14 cellular contexts compared by ENCODE assay signal in the genomic region with DNA sequence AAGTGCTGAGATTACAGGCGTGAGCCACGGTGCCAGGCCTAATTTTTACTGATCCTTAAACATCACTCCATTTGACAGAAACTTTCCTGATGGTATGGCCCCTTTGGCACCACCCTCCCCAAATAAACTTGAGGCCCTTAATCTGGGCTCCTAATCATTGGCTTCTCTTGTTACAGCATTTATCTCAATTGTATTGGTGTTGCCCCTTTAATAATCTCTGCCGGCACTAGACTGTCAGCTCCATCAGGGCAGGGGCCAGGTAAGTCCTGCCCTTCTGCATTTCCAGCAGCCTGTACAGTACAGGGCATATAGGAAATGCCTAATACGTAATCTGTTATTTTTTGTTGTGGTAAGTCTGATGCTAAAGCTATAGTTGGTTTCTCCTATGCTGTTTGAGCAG. TPM values are rescaled to one million over a fixed set of nuclear protein-coding genes. Genes with fewer than 3 reads are reported as not detected.
A peak's percentile ranks its signal among the peaks of the same experiment; 100 is the strongest.
DNase-seq lines count a peak whose midpoint lies in the region; ATAC-seq and TF ChIP-seq lines count a peak whose summit lies in the region.
"Had no signal": no experiment of that assay in that cellular context is flagged by ENCODE, and none has a peak within 500 bp of the region (broad histone marks: within the 10 kb centered on the region; RNA-seq: fewer than 3 reads in every experiment).

No MANE protein-coding gene starts in this region.

- no peaks in the 10 kb centered on the region for H3K9me3 Mint-ChIP-seq in CD8-positive, alpha-beta T cell
- H3K9me3 Mint-ChIP-seq: H9 had no signal

- 94 to 96% methylated on average over 4 of the region's 4 CpGs for WGBS in sigmoid colon, 2 donors

- intact Hi-C loops in CD8-positive, alpha-beta T cell (cut with DNase I, micrococcal nuclease) = loop anchor here (5.0 to 10.0 kb wide), 10 partner anchors 279 to 1722 kb away; a partner anchor contains a TSS
- intact Hi-C loops in sigmoid colon (cut with DNase I) = loop anchor here (5.0 kb wide), 1 partner anchor 159 kb away; a partner anchor contains a TSS

- no peak for DNase-seq in CD8-positive, alpha-beta T cell
- DNase-seq in islet precursor cell = peak; percentile 22
- DNase-seq in sigmoid colon = peak; percentile 32
- DNase-seq in substantia nigra (lab: John Stamatoyannopoulos, UW) = no peak
- DNase-seq in HAP-1 (ENCODE audit: low spot score in 2 of 2) = no peak
- no peak for DNase-seq in stimulated activated naive CD4-positive, alpha-beta T cell (lab: John Stamatoyannopoulos, UW)
- DNase-seq: Calu3, DMS 273 treated with DMSO at 0.1 percent for 48 hours, GM23248, H9, KBM-7 had no signal

- H3K4me3 Mint-ChIP-seq in CD8-positive, alpha-beta T cell = peak overlapping the region; percentile 8

- ATAC-seq in CD8-positive, alpha-beta T cell = no peak

- H3K4me1 Mint-ChIP-seq in CD8-positive, alpha-beta T cell (ENCODE audit: low read depth) = peaks cover 8% of the 10 kb centered on the region

- no peak overlapping the region for H3K27ac Mint-ChIP-seq in CD8-positive, alpha-beta T cell

- CTCF ChIA-PET in CD8-positive, alpha-beta T cell (lab: Charles Lee) = interaction anchor here (1.3 kb wide), 1 partner anchor 309 kb away, joined by 4 read pairs; no protein-coding TSS in a partner anchor
- CTCF ChIA-PET in HEK293 (lab: Yijun Ruan, JAX) = interaction anchor here (0.6 to 0.7 kb wide), 2 partner anchors 15 to 390 kb away, joined by 3 read pairs; no protein-coding TSS in a partner anchor

- peaks cover 5% of the 10 kb centered on the region for H3K27me3 Mint-ChIP-seq in CD8-positive, alpha-beta T cell (ENCODE audit: low read depth)

- no peak overlapping the region for H3K27ac ChIP-seq in CD8-positive, alpha-beta T cell (ENCODE audit: low read depth, low read length)
- H3K27ac ChIP-seq in HEK293 (ENCODE audit: extremely low read depth, low read depth, low read length) (no peak overlapping the region), sigmoid colon (no peak overlapping the region), substantia nigra (ENCODE audit: low read depth, low read length, poor library complexity, severe bottlenecking) (no peak overlapping the region)
- H3K27ac ChIP-seq: GM23248, HL-60 had no signal

- H3K4me3 ChIP-seq in CD8-positive, alpha-beta T cell (ENCODE audit: low read depth, low read length) = no peak overlapping the region
- H3K4me3 ChIP-seq in HEK293 (ENCODE audit: low read depth, low read length) (no peak overlapping the region), sigmoid colon (no peak overlapping the region), HAP-1 (no peak overlapping the region)
- H3K4me3 ChIP-seq: GM23248 had no signal

- POLR2A ChIA-PET in CD8-positive, alpha-beta T cell (lab: Charles Lee) = interaction anchor here (1.0 kb wide), 1 partner anchor 164 kb away, joined by 4 read pairs; no protein-coding TSS in a partner anchor
- POLR2A ChIA-PET in HEK293 (lab: Yijun Ruan, JAX) = no interaction called here

- no peaks in the 10 kb centered on the region for H3K27me3 ChIP-seq in CD8-positive, alpha-beta T cell (ENCODE audit: insufficient read depth, low read length)
- H3K27me3 ChIP-seq in sigmoid colon (no peaks in the 10 kb centered on the region), HAP-1 (ENCODE audit: low read depth) (no peaks in the 10 kb centered on the region)

- H3K9me3 ChIP-seq in CD8-positive, alpha-beta T cell (ENCODE audit: low read length) = no peaks in the 10 kb centered on the region
- H3K9me3 ChIP-seq in HEK293 (ENCODE audit: control insufficient read depth, insufficient read depth, low read depth, low read length) = no peaks in the 10 kb centered on the region
- H3K9me3 ChIP-seq in sigmoid colon = no peaks in the 10 kb centered on the region
- H3K9me3 ChIP-seq in HAP-1 = no peaks in the 10 kb centered on the region

- in situ Hi-C loops in HAP-1 (cut with MboI; ENCODE audit: low sequenced_read_pairs) = loop anchor here (25.0 kb wide), 1 partner anchor 164 kb away; a partner anchor contains a TSS

- no peak for TF ChIP-seq EP300 in sigmoid colon (IDR thresholded peaks at IDR 0.05)

- H3K4me1 ChIP-seq in CD8-positive, alpha-beta T cell (ENCODE audit: insufficient read depth, low read length) = peaks cover 10% of the 10 kb centered on the region
- H3K4me1 ChIP-seq in HEK293 (ENCODE audit: control insufficient read depth, insufficient read depth, low read length) = no peaks in the 10 kb centered on the region
- H3K4me1 ChIP-seq in sigmoid colon = peaks cover 0 to 38% (median 20%) of the 10 kb centered on the region in 4 donors
- peaks cover 21% of the 10 kb centered on the region for H3K4me1 ChIP-seq in HAP-1

- no peaks in the 10 kb centered on the region for H3K36me3 ChIP-seq in CD8-positive, alpha-beta T cell (ENCODE audit: insufficient read depth, low read length)
- peaks cover 2 to 6% of the 10 kb centered on the region in 2 experiments; a peak in 2 of 3 replicates for H3K36me3 ChIP-seq in HEK293 (ENCODE audit: control insufficient read depth in 2 of 2, insufficient read depth in 1 of 2, low read length in 2 of 2)
- peaks cover 0 to 2% (median 0%) of the 10 kb centered on the region in 4 donors for H3K36me3 ChIP-seq in sigmoid colon
- peaks cover under 1% of the 10 kb centered on the region; the same call in 1 of the 2 replicates for H3K36me3 ChIP-seq in HAP-1 (replicated peaks)

- no peak for TF ChIP-seq POLR2A in sigmoid colon (IDR thresholded peaks at IDR 0.05)

- no peak for TF ChIP-seq CTCF in CD8-positive, alpha-beta T cell (IDR thresholded peaks at IDR 0.05)
- TF ChIP-seq CTCF in HEK293 (tag by site-specific recombination; IDR thresholded peaks at IDR 0.05) (no peak), sigmoid colon (IDR thresholded peaks at IDR 0.05) (no peak)

- no peaks in the 10 kb centered on the region for H3K36me3 Mint-ChIP-seq in CD8-positive, alpha-beta T cell
- H3K36me3 Mint-ChIP-seq: CD14-positive monocyte had no signal

TF ChIP-seq in HEK293, 187 proteins besides CTCF, POLR2A, EP300 and RAD21:
- TF ChIP-seq ZNF157 (tag by site-specific recombination; IDR thresholded peaks at IDR 0.05) (no peak), ZNF548 (tag by site-specific recombination; IDR thresholded peaks at IDR 0.05) (no peak), ZFP69B (tag by site-specific recombination; IDR thresholded peaks at IDR 0.05) (peak; percentile 51; the same call in 1 of the 2 replicates), ZNF2 (tag by site-specific recombination; IDR thresholded peaks at IDR 0.05) (no peak)
- TF ChIP-seq, protein P1, sequence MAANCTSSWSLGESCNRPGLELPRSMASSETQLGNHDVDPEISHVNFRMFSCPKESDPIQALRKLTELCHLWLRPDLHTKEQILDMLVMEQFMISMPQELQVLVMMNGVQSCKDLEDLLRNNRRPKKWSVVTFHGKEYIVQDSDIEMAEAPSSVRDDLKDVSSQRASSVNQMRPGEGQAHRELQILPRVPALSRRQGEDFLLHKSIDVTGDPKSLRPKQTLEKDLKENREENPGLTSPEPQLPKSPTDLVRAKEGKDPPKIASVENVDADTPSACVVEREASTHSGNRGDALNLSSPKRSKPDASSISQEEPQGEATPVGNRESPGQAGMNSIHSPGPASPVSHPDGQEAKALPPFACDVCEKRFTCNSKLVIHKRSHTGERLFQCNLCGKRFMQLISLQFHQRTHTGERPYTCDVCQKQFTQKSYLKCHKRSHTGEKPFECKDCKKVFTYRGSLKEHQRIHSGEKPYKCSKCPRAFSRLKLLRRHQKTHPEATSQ (tag by site-specific recombination; IDR thresholded peaks at IDR 0.05) = no peak
- TF ChIP-seq, protein P2, sequence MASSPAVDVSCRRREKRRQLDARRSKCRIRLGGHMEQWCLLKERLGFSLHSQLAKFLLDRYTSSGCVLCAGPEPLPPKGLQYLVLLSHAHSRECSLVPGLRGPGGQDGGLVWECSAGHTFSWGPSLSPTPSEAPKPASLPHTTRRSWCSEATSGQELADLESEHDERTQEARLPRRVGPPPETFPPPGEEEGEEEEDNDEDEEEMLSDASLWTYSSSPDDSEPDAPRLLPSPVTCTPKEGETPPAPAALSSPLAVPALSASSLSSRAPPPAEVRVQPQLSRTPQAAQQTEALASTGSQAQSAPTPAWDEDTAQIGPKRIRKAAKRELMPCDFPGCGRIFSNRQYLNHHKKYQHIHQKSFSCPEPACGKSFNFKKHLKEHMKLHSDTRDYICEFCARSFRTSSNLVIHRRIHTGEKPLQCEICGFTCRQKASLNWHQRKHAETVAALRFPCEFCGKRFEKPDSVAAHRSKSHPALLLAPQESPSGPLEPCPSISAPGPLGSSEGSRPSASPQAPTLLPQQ (tag by site-specific recombination; IDR thresholded peaks at IDR 0.05) = peak; percentile 87

RNA-seq across cellular contexts. Expression of a gene that starts 1.2 kb away (rescaled TPM):
- total RNA-seq in CD8-positive, alpha-beta T cell = under 1 TPM; 0.25 to 0.43 TPM
- total RNA-seq in sigmoid colon = 10 to 100 TPM; 20.4 to 42.7 (median 37.0) TPM
- polyA plus RNA-seq in sigmoid colon = 1 to 10 TPM; 1.8 to 4.1 (median 3.0) TPM

Comparison
In these comparisons a context has a peak if more than half of its experiments do, and no peak if none do; other contexts are left out.
1. DNase-seq: peak in islet precursor cell (single experiment) and sigmoid colon (single experiment); none in CD8-positive, alpha-beta T cell (0 of 7), substantia nigra (0 of 49), HAP-1 (0 of 2) and stimulated activated naive CD4-positive, alpha-beta T cell (0 of 6).
2. RNA of a gene that starts 1.2 kb away (total RNA-seq): 20.4 to 42.7 TPM in sigmoid colon; 0.25 to 0.43 TPM in CD8-positive, alpha-beta T cell; every median in the first group is over 10 times any median in the second.